ENCODE assay signal across 13 cellular contexts in the genomic region with DNA sequence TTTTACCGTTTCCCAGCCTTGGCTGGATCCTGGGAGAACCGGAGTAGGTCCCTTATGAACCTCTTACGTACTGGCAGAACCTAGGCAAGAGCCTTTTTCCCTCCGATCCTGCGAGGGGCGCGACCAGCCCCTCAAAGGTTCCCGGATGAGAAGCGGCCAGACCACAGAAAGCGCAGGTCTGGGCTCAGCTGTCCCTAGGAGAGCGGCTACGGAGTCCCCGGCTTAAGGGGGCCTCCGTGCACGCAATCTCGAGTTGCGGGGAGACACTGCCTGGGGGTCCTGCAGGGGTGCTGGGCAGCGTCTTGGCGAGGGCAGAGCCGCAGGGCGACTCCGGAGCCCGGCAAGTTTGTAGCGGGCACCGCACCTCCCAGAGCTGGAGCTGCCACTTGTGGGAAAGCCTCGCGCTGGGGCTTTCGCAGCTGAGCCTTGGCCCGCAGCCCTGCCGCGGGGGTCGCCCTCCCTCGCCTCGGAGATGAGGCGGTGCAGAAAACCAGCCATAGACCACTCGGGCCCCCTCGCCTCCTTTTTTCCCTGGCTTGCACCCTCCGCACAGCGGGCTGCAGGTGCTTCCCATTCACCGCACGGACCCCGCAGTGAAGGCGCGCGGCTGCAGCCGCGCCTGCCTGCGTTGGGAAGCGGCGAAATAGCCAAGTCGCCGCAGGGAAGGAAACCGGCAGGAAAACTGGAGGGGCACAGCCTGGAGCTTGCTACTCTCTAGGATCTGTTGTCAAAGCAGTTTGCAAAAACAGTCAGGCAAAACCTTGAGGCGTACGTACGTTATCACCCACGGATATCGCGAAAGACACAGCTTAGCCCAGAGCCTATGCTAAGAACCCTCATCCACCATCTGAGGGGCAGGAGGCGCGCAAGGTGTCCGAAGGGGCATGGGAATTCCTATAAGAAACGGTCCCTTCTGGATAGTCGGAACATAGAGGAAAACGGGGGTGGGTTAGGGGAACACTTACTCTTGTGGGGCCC. TPM values are rescaled to one million over a fixed set of nuclear protein-coding genes. Genes with fewer than 3 reads are reported as not detected.
DNase-seq lines count a peak whose midpoint lies in the region; ATAC-seq and TF ChIP-seq lines count a peak whose summit lies in the region.
"Had no signal": no experiment of that assay in that cellular context is flagged by ENCODE, and none has a peak within 500 bp of the region (broad histone marks: within the 10 kb centered on the region; RNA-seq: fewer than 3 reads in every experiment).

No MANE protein-coding gene starts in this region.

- H3K27me3 ChIP-seq in heart left ventricle (peaks cover 13 to 67% (median 33%) of the 10 kb centered on the region in 9 donors), neural cell (ENCODE audit: insufficient read depth, low read depth, low read length) (peaks cover 64% of the 10 kb centered on the region)
- H3K27me3 ChIP-seq: BLaER1 treated with 17β-estradiol and CSF1 and Interleukin-3, amounts not matched to agents 10 nM and 100 nM had no signal

- H3K36me3 ChIP-seq in heart left ventricle (no peaks in the 10 kb centered on the region), neural cell (ENCODE audit: insufficient read depth, low read length) (no peaks in the 10 kb centered on the region)
- H3K36me3 ChIP-seq: BLaER1 treated with 17β-estradiol and CSF1 and Interleukin-3, amounts not matched to agents 10 nM and 100 nM had no signal

- ATAC-seq in heart left ventricle (peak in 3 of 4 donors; percentile 58 to 65 (median 64)), esophagus mucosa (peak; percentile 15), HG03439 (IDR thresholded peaks at IDR 0.05; ENCODE audit: unreplicated experiment) (no peak)
- no peak for ATAC-seq in activated T-cell treated with anti-CD3 and anti-CD28 coated beads, Interleukin-2, amount 50 U/mL, for 72 hours (replicated peaks in 1 of 2)
- ATAC-seq in stimulated activated naive CD8-positive, alpha-beta T cell treated with anti-CD3 and anti-CD28 coated beads, Interleukin-15, Interleukin-2, amounts not matched to agents 100 U/mL and 50 U/mL, for 24 hours: no peak
- ATAC-seq: activated CD4-positive, CD25-positive, alpha-beta regulatory T cell treated with anti-CD3 and anti-CD28 coated beads, Interleukin-2, amount 50 U/mL, for 24 hours had no signal

- TF ChIP-seq CTCF in heart left ventricle (IDR thresholded peaks at IDR 0.05): no peak
- peak; percentile 7 for TF ChIP-seq CTCF in neural cell (IDR thresholded peaks at IDR 0.05; ENCODE audit: poor library complexity, severe bottlenecking)

- H3K9me3 ChIP-seq in heart left ventricle: no peaks in the 10 kb centered on the region
- H3K9me3 ChIP-seq in neural cell (ENCODE audit: low read length): no peaks in the 10 kb centered on the region

- H2AFZ ChIP-seq in neural cell (ENCODE audit: low read depth, low read length): peak overlapping the region; percentile 10

- no peak for TF ChIP-seq POLR2A in heart left ventricle (IDR thresholded peaks at IDR 0.05)

- H3K79me2 ChIP-seq in neural cell (replicated peaks; ENCODE audit: insufficient read depth, low read length): no peaks in the 10 kb centered on the region

- H3K27ac Mint-ChIP-seq in activated T-cell treated with anti-CD3 and anti-CD28 coated beads, Interleukin-2, amount 50 U/mL, for 72 hours: no peak overlapping the region

- no peaks in the 10 kb centered on the region for H4K20me1 ChIP-seq in neural cell (ENCODE audit: insufficient read depth)
- H4K20me1 ChIP-seq: BLaER1 treated with 17β-estradiol and CSF1 and Interleukin-3, amounts not matched to agents 10 nM and 100 nM had no signal

- H3K27ac ChIP-seq in heart left ventricle (no peak overlapping the region), neural cell (ENCODE audit: low read length) (no peak overlapping the region)
- H3K27ac ChIP-seq: BLaER1 treated with 17β-estradiol and CSF1 and Interleukin-3, amounts not matched to agents 10 nM and 100 nM had no signal

- H3K9ac ChIP-seq in neural cell (ENCODE audit: low read length): peak overlapping the region; percentile 38
- H3K9ac ChIP-seq: BLaER1 treated with 17β-estradiol and CSF1 and Interleukin-3, amounts not matched to agents 10 nM and 100 nM had no signal

- peaks cover 2 to 3% of the 10 kb centered on the region in 2 donors for H3K9me3 Mint-ChIP-seq in activated T-cell treated with anti-CD3 and anti-CD28 coated beads, Interleukin-2, amount 50 U/mL, for 72 hours

- intact Hi-C loops in heart left ventricle (cut with DNase I) (no loop called here), cardiac septum (cut with DNase I) (no loop called here)

- peak overlapping the region; percentile 80 for H3K4me2 ChIP-seq in neural cell (ENCODE audit: low read length)
- H3K4me2 ChIP-seq: BLaER1 treated with 17β-estradiol and CSF1 and Interleukin-3, amounts not matched to agents 10 nM and 100 nM had no signal

- H3K36me3 Mint-ChIP-seq in activated T-cell treated with anti-CD3 and anti-CD28 coated beads, Interleukin-2, amount 50 U/mL, for 72 hours (ENCODE audit: insufficient read depth in 2 of 2): peaks cover 1 to 5% of the 10 kb centered on the region in 2 donors

- no peak for TF ChIP-seq EP300 in neural cell (conservative IDR thresholded peaks at IDR 0.05; ENCODE audit: poor library complexity, severe bottlenecking)

- H3K4me3 Mint-ChIP-seq in activated T-cell treated with anti-CD3 and anti-CD28 coated beads, Interleukin-2, amount 50 U/mL, for 72 hours: no peak overlapping the region

- peaks cover 5% of the 10 kb centered on the region for H3K4me1 Mint-ChIP-seq in activated T-cell treated with anti-CD3 and anti-CD28 coated beads, Interleukin-2, amount 50 U/mL, for 72 hours (ENCODE audit: low read depth)

- TF ChIP-seq RAD21 in neural cell (conservative IDR thresholded peaks at IDR 0.05): peak; percentile 31

- WGBS in heart left ventricle, 4 donors: 0 to 2% (median 1%) methylated on average over 37 to 65 of the region's 65 CpGs

- H3K9me2 ChIP-seq in neural cell (ENCODE audit: insufficient read depth, low read length): no peaks in the 10 kb centered on the region

- peak in 1 of 5 donors; percentile 41 for DNase-seq in heart left ventricle
- DNase-seq in cardiac septum (ENCODE audit: low spot score): no peak
- no peak for DNase-seq in activated T-cell treated with anti-CD3 and anti-CD28 coated beads, Interleukin-2, amount 50 U/mL, for 72 hours
- no peak for DNase-seq in stimulated activated naive CD8-positive, alpha-beta T cell treated with anti-CD3 and anti-CD28 coated beads, Interleukin-15, Interleukin-2, amounts not matched to agents 100 U/mL and 50 U/mL, for 24 hours
- DNase-seq in dedifferentiated amniotic fluid mesenchymal stem cell (ENCODE audit: extremely low spot score): no peak
- DNase-seq: stimulated activated CD4-positive, alpha-beta T cell treated with anti-CD3 and anti-CD28 coated beads, Interleukin-15, amount 100 ng/mL, for 24 hours had no signal

- H3F3A ChIP-seq in neural cell (ENCODE audit: insufficient read depth, low read length, poor library complexity, severe bottlenecking): no peaks in the 10 kb centered on the region

- peaks cover 0 to 23% (median 1%) of the 10 kb centered on the region in 12 donors for H3K4me1 ChIP-seq in heart left ventricle
- H3K4me1 ChIP-seq: BLaER1 treated with 17β-estradiol and CSF1 and Interleukin-3, amounts not matched to agents 10 nM and 100 nM had no signal

- H3K27me3 Mint-ChIP-seq in activated T-cell treated with anti-CD3 and anti-CD28 coated beads, Interleukin-2, amount 50 U/mL, for 72 hours (ENCODE audit: low read depth): peaks cover 14% of the 10 kb centered on the region

- H3K4me3 ChIP-seq in heart left ventricle (peak overlapping the region; percentile 23 to 53 (median 40)), neural cell (ENCODE audit: low read length) (peak overlapping the region; percentile 73)
- H3K4me3 ChIP-seq: BLaER1 treated with 17β-estradiol and CSF1 and Interleukin-3, amounts not matched to agents 10 nM and 100 nM had no signal

TF ChIP-seq in neural cell, 6 proteins besides CTCF, POLR2A, EP300 and RAD21:
- TF ChIP-seq MXI1 (conservative IDR thresholded peaks at IDR 0.05; ENCODE audit: poor library complexity, severe bottlenecking) (peak; percentile 13), EZH2 (IDR thresholded peaks at IDR 0.05; ENCODE audit: borderline replicate concordance, insufficient read depth, low read length, poor library complexity, severe bottlenecking) (no peak), SMC3 (conservative IDR thresholded peaks at IDR 0.05; ENCODE audit: poor library complexity) (peak; percentile 19), POLR2AphosphoS5 (IDR thresholded peaks at IDR 0.05) (no peak), TAF1 (IDR thresholded peaks at IDR 0.05; ENCODE audit: low read depth) (no peak)
- TF ChIP-seq, protein P1, sequence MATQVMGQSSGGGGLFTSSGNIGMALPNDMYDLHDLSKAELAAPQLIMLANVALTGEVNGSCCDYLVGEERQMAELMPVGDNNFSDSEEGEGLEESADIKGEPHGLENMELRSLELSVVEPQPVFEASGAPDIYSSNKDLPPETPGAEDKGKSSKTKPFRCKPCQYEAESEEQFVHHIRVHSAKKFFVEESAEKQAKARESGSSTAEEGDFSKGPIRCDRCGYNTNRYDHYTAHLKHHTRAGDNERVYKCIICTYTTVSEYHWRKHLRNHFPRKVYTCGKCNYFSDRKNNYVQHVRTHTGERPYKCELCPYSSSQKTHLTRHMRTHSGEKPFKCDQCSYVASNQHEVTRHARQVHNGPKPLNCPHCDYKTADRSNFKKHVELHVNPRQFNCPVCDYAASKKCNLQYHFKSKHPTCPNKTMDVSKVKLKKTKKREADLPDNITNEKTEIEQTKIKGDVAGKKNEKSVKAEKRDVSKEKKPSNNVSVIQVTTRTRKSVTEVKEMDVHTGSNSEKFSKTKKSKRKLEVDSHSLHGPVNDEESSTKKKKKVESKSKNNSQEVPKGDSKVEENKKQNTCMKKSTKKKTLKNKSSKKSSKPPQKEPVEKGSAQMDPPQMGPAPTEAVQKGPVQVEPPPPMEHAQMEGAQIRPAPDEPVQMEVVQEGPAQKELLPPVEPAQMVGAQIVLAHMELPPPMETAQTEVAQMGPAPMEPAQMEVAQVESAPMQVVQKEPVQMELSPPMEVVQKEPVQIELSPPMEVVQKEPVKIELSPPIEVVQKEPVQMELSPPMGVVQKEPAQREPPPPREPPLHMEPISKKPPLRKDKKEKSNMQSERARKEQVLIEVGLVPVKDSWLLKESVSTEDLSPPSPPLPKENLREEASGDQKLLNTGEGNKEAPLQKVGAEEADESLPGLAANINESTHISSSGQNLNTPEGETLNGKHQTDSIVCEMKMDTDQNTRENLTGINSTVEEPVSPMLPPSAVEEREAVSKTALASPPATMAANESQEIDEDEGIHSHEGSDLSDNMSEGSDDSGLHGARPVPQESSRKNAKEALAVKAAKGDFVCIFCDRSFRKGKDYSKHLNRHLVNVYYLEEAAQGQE (IDR thresholded peaks at IDR 0.05; ENCODE audit: borderline replicate concordance): no peak

RNA-seq across cellular contexts. Expression of gene CDH8, which starts 0.8 kb away (rescaled TPM):
- total RNA-seq in heart left ventricle (1 to 10 TPM in 2 of 9 donors, under 1 TPM in 3, not detected in 4; 0.25 to 1.3 (median 0.44) TPM), cardiac septum (0.38 TPM), esophagus mucosa (0.48 TPM)
- polyA plus RNA-seq in heart left ventricle (under 1 TPM; 0.01 to 0.19 TPM), neural cell (5.0 and 5.5 TPM in 2 replicates)
- polyA minus RNA-seq in neural cell: 14.6 and 23.8 TPM in 2 replicates
- not detected for total RNA-seq in activated T-cell treated with anti-CD3 and anti-CD28 coated beads, Interleukin-2, amount 50 U/mL, for 72 hours
- total RNA-seq: HT-29 had no signal
- polyA plus RNA-seq: adipose tissue had no signal

Comparison
In these comparisons a context has a peak if more than half of its experiments do, and no peak if none do; other contexts are left out.
1. ATAC-seq: peak in heart left ventricle (3 of 4) and esophagus mucosa (single experiment); none in activated T-cell treated with anti-CD3 and anti-CD28 coated beads, Interleukin-2, amount 50 U/mL, for 72 hours (0 of 2), stimulated activated naive CD8-positive, alpha-beta T cell treated with anti-CD3 and anti-CD28 coated beads, Interleukin-15, Interleukin-2, amounts not matched to agents 100 U/mL and 50 U/mL, for 24 hours (single experiment) and HG03439 (single experiment).